24 cellular contexts compared by ENCODE assay signal in the genomic region with DNA sequence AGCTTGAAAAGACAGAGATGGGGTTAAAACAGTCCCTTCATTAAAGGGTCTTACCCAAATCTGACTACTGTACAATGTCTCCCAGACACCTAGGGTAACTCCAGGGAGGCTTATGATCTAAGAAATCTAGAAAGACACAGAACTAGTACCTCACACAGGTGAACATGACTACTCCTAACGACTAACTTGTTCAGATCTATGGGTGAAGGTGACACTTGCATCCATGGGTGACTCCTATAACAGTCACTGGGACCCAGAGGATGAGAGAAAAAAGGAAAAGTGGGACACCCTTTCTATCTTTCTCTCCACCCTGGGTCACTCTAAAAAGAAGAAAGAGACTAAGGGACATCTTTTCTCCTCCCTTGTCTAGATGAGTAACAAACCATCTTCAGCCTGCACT. TPM values are rescaled to one million over a fixed set of nuclear protein-coding genes. Genes with fewer than 3 reads are reported as not detected.
A peak's percentile ranks its signal among the peaks of the same experiment; 100 is the strongest.
DNase-seq lines count a peak whose midpoint lies in the region; ATAC-seq, FAIRE-seq and TF ChIP-seq lines count a peak whose summit lies in the region.
"Had no signal": no experiment of that assay in that cellular context is flagged by ENCODE, and none has a peak within 500 bp of the region (broad histone marks: within the 10 kb centered on the region; RNA-seq: fewer than 3 reads in every experiment).

No MANE protein-coding gene starts in this region.

- TF ChIP-seq CTCF in A549 (IDR thresholded peaks at IDR 0.05) (no peak), HEK293 (tag by site-specific recombination; IDR thresholded peaks at IDR 0.05) (no peak), astrocyte (IDR thresholded peaks at IDR 0.05; ENCODE audit: insufficient read depth, low read depth, low read length) (no peak), fibroblast of pulmonary artery (IDR thresholded peaks at IDR 0.05; ENCODE audit: low read length, missing control alignments) (no peak)

- no peaks in the 10 kb centered on the region for H3K36me3 Mint-ChIP-seq in astrocyte (ENCODE audit: low read depth, unreplicated experiment)

- no peaks in the 10 kb centered on the region for H3K79me2 ChIP-seq in astrocyte (ENCODE audit: insufficient read depth, low read length)

- no peak overlapping the region for H3K9ac ChIP-seq in astrocyte (ENCODE audit: low read length)

- H3K27ac ChIP-seq in A549 (no peak overlapping the region), HEK293 (ENCODE audit: extremely low read depth, low read depth, low read length) (no peak overlapping the region), astrocyte (ENCODE audit: low read depth, low read length) (no peak overlapping the region)

- H3K27me3 Mint-ChIP-seq in astrocyte (ENCODE audit: low read depth, unreplicated experiment), result no peaks in the 10 kb centered on the region
- H3K27me3 Mint-ChIP-seq: CD4-positive, alpha-beta T cell; stimulated activated naive B cell treated with anti-CD40 and anti-IgM and Interleukin-4, amounts not matched to agents 10 μg/mL and 1 μg/mL and 100 μg/mL, for 72 hours had no signal

- no peak overlapping the region for H3K4me3 Mint-ChIP-seq in astrocyte (ENCODE audit: unreplicated experiment)
- H3K4me3 Mint-ChIP-seq: activated CD4-positive, alpha-beta memory T cell treated with anti-CD3 and anti-CD28 coated beads for 36 hours; CD4-positive, alpha-beta T cell; stimulated activated naive B cell treated with anti-CD40 and anti-IgM and Interleukin-4, amounts not matched to agents 10 μg/mL and 1 μg/mL and 100 μg/mL, for 72 hours had no signal

- H3K4me1 Mint-ChIP-seq in astrocyte (ENCODE audit: low read depth, unreplicated experiment), result no peaks in the 10 kb centered on the region
- H3K4me1 Mint-ChIP-seq: stimulated activated naive B cell treated with anti-CD40 and anti-IgM and Interleukin-4, amounts not matched to agents 10 μg/mL and 1 μg/mL and 100 μg/mL, for 72 hours had no signal

- TF ChIP-seq POLR2A in A549 (IDR thresholded peaks at IDR 0.05; ENCODE audit: low read length), result no peak

- WGBS in A549 (ENCODE audit: missing lambda C conversion rate), result 15% methylated on average over 1 of the region's 1 CpG

- H3K4me2 ChIP-seq in A549 (no peak overlapping the region), astrocyte (ENCODE audit: low read length) (no peak overlapping the region)

- H3K4me3 ChIP-seq in A549, result no peak overlapping the region
- no peak overlapping the region for H3K4me3 ChIP-seq in HEK293 (ENCODE audit: low read depth, low read length)
- no peak overlapping the region for H3K4me3 ChIP-seq in astrocyte (ENCODE audit: insufficient read depth, low read depth, low read length)
- no peak overlapping the region for H3K4me3 ChIP-seq in fibroblast of pulmonary artery (replicated peaks; ENCODE audit: low read depth, low read length)

- CTCF ChIA-PET in A549 (lab: Yijun Ruan, JAX) (no interaction called here), HEK293 (lab: Yijun Ruan, JAX) (no interaction called here)

- H4K20me1 ChIP-seq in astrocyte (ENCODE audit: insufficient read depth, low read length), result no peaks in the 10 kb centered on the region

- H3K4me1 ChIP-seq in A549 (peaks cover 11% of the 10 kb centered on the region), HEK293 (ENCODE audit: control insufficient read depth, insufficient read depth, low read length) (no peaks in the 10 kb centered on the region), astrocyte (ENCODE audit: insufficient read depth, low read length) (no peaks in the 10 kb centered on the region)

- H3K36me3 ChIP-seq in HEK293 (ENCODE audit: control insufficient read depth in 2 of 2, insufficient read depth in 1 of 2, low read length in 2 of 2) (no peaks in the 10 kb centered on the region), astrocyte (ENCODE audit: insufficient read depth, low read length) (no peaks in the 10 kb centered on the region)

- no peak for FAIRE-seq in A549 (lab: Jason Lieb, UNC)
- FAIRE-seq in astrocyte (lab: Jason Lieb, UNC), result no peak

- no peak for TF ChIP-seq RAD21 in A549 (conservative IDR thresholded peaks at IDR 0.05 in 1 of 2, IDR thresholded peaks at IDR 0.05 in 1 of 2)

- POLR2A ChIA-PET in A549 (lab: Yijun Ruan, JAX), result no interaction called here
- POLR2A ChIA-PET in HEK293 (lab: Yijun Ruan, JAX), result no interaction called here

- DNase-seq in A549 (ENCODE audit: low read depth in 1 of 2, low spot score in 1 of 2), result peak in 1 of 2 experiments; percentile 64
- DNase-seq in astrocyte (ENCODE audit: low read depth), result peak; percentile 1
- DNase-seq in fibroblast of pulmonary artery (ENCODE audit: low read depth), result peak; percentile 14
- no peak for DNase-seq in amniotic stem cell (lab: John Stamatoyannopoulos, UW)
- DNase-seq in EL, result no peak
- DNase-seq in NCI-H2196 treated with DMSO at 0.1 percent for 48 hours (lab: John Stamatoyannopoulos, UW; ENCODE audit: unreplicated experiment), result no peak
- DNase-seq: activated CD4-positive, alpha-beta memory T cell treated with anti-CD3 and anti-CD28 coated beads for 36 hours; activated CD4-positive, CD25-positive, alpha-beta regulatory T cell; activated gamma-delta T cell; CD4-positive, alpha-beta T cell; DND-41; glutamatergic neuron; NCI-H2029; NCI-H446; NK-92 treated with Interleukin-12 subunit alpha and Interleukin-12 subunit beta, amount 100 ng/mL, for 24 hours; stimulated activated naive B cell treated with anti-CD40 and anti-IgM and Interleukin-4, amounts not matched to agents 10 μg/mL and 1 μg/mL and 100 μg/mL, for 72 hours had no signal

- no peak overlapping the region for H2AFZ ChIP-seq in astrocyte (ENCODE audit: low read depth, low read length)

- H3K9me3 ChIP-seq in A549 (peaks cover 51% of the 10 kb centered on the region; the same call in 2 of the 3 replicates), HEK293 (ENCODE audit: control insufficient read depth, insufficient read depth, low read depth, low read length) (no peaks in the 10 kb centered on the region), astrocyte (ENCODE audit: insufficient read depth, low read depth, low read length) (peaks cover 3% of the 10 kb centered on the region)

- ATAC-seq in A549 (no peak), GM18858 (IDR thresholded peaks at IDR 0.05; ENCODE audit: unreplicated experiment) (no peak)
- ATAC-seq: left lobe of liver; stimulated activated naive B cell treated with anti-CD40 and anti-IgM and Interleukin-4, amounts not matched to agents 10 μg/mL and 1 μg/mL and 100 μg/mL, for 72 hours had no signal

- peaks cover 32% of the 10 kb centered on the region for H3K9me3 Mint-ChIP-seq in astrocyte (ENCODE audit: unreplicated experiment)

- no peak overlapping the region for H3K27ac Mint-ChIP-seq in astrocyte (ENCODE audit: unreplicated experiment)
- H3K27ac Mint-ChIP-seq: activated CD4-positive, alpha-beta memory T cell treated with anti-CD3 and anti-CD28 coated beads for 36 hours; CD4-positive, alpha-beta T cell; stimulated activated naive B cell treated with anti-CD40 and anti-IgM and Interleukin-4, amounts not matched to agents 10 μg/mL and 1 μg/mL and 100 μg/mL, for 72 hours had no signal

- no peaks in the 10 kb centered on the region for H3K27me3 ChIP-seq in astrocyte (ENCODE audit: insufficient read depth, low read length)

- TF ChIP-seq EP300 in A549 (IDR thresholded peaks at IDR 0.05), result no peak

TF ChIP-seq in A549, 52 proteins besides CTCF, POLR2A, EP300 and RAD21:
- no peak for TF ChIP-seq HDAC2 (IDR thresholded peaks at IDR 0.05)
- no peak for TF ChIP-seq SREBF2 (IDR thresholded peaks at IDR 0.05)
- no peak for TF ChIP-seq HOXA7 (CRISPR knock-in tag; IDR thresholded peaks at IDR 0.05)
- no peak for TF ChIP-seq RARB (CRISPR knock-in tag; IDR thresholded peaks at IDR 0.05)
- TF ChIP-seq HEYL (CRISPR knock-in tag; IDR thresholded peaks at IDR 0.05), result no peak
- no peak for TF ChIP-seq PHF8 (IDR thresholded peaks at IDR 0.05; ENCODE audit: borderline replicate concordance, low read depth)
- 0 out of 2 replicates have a peak, but pooled peaks have one; percentile 20 for TF ChIP-seq HOXB5 (CRISPR knock-in tag; IDR thresholded peaks at IDR 0.05)

TF ChIP-seq in HEK293, 187 proteins besides CTCF, POLR2A, EP300 and RAD21 (continues in another document):
- no peak for TF ChIP-seq TCF7L2 (IDR thresholded peaks at IDR 0.05; ENCODE audit: borderline replicate concordance, low read depth, low read length)

RNA-seq across cellular contexts. Expression of a gene that starts 19.2 kb away (rescaled TPM):
- polyA plus RNA-seq in A549 (2011; rRNA removed), result 0.52 and 0.62 TPM in 2 replicates
- 0.05 and 0.12 TPM in 2 replicates for polyA plus RNA-seq in A549 (2012; cell fraction: cytosol; rRNA removed)
- polyA plus RNA-seq in A549 (2012; cell fraction: nucleus; rRNA removed), result 0.36 and 0.47 TPM in 2 replicates
- 0.10 to 0.16 TPM (median 0.13 TPM) in 3 replicates for polyA plus RNA-seq in A549 (2017; fragmentation: RNase III; extraction: RNeasy Plus Mini Kit Qiagen cat#74134 plus additional on column Dnase treatment)
- polyA minus RNA-seq in A549 (2011; rRNA and poly(A)+ RNA removed), result 0.78 and 0.95 TPM in 2 replicates
- not detected in 2 replicates for total RNA-seq in astrocyte
- total RNA-seq: posterior vena cava, SK-MEL-5 had no signal
- polyA plus RNA-seq: esophagus had no signal

RNA-seq across cellular contexts. Expression of a gene that starts 30.9 kb away (rescaled TPM):
- polyA plus RNA-seq in A549 (2011; rRNA removed) (1.1 and 1.2 TPM in 2 replicates), A549 (2017; fragmentation: RNase III; extraction: RNeasy Plus Mini Kit Qiagen cat#74134 plus additional on column Dnase treatment) (0.37 to 0.58 TPM (median 0.54 TPM) in 3 replicates)
- polyA plus RNA-seq in A549 (2012; cell fraction: cytosol; rRNA removed), result 0.34 and 0.60 TPM in 2 replicates
- 0.25 and 0.26 TPM in 2 replicates for polyA plus RNA-seq in A549 (2012; cell fraction: nucleus; rRNA removed)
- 0.45 and 0.49 TPM in 2 replicates for polyA minus RNA-seq in A549 (2011; rRNA and poly(A)+ RNA removed)
- total RNA-seq in astrocyte, result not detected in 2 replicates
- total RNA-seq: activated CD4-positive, alpha-beta memory T cell treated with anti-CD3 and anti-CD28 coated beads for 36 hours; cardiac septum; CD4-positive, alpha-beta T cell; posterior vena cava; SK-MEL-5 had no signal
- polyA plus RNA-seq: esophagus, neural cell had no signal

Comparison
In these comparisons a context has a peak if more than half of its experiments do, and no peak if none do; other contexts are left out.
1. DNase-seq: peak in astrocyte (single experiment) and fibroblast of pulmonary artery (single experiment); none in amniotic stem cell (single experiment), EL (single experiment) and NCI-H2196 treated with DMSO at 0.1 percent for 48 hours (single experiment).